8 cellular contexts compared by ENCODE assay signal in genomic region chr9:69760278-69760610, GRCh38. TPM values are rescaled to one million over a fixed set of nuclear protein-coding genes. Genes with fewer than 3 reads are reported as not detected.
A peak's percentile ranks its signal among the peaks of the same experiment; 100 is the strongest.
DNase-seq lines count a peak whose midpoint lies in the region; ATAC-seq and TF ChIP-seq lines count a peak whose summit lies in the region.

No MANE protein-coding gene starts in this region.

- intact Hi-C loops in Calu3 (cut with micrococcal nuclease; ENCODE audit: unreplicated experiment) = no loop called here

- H3K9me3 Mint-ChIP-seq in Calu3 (ENCODE audit: low read depth, unreplicated experiment) = no peaks in the 10 kb centered on the region
- H3K9me3 Mint-ChIP-seq in activated naive CD4-positive, alpha-beta T cell treated with anti-CD3 and anti-CD28 coated beads, Interleukin-2, amount 50 U/mL, for 72 hours = no peaks in the 10 kb centered on the region

- CTCF ChIA-PET in Calu3 (lab: Charles Lee) = no interaction called here

- H3K36me3 ChIP-seq in iPS-18a (ENCODE audit: control insufficient read depth, low read depth, low read length) = peaks cover 11% of the 10 kb centered on the region
- peaks cover 0 to under 1% (median 0%) of the 10 kb centered on the region in 5 donors for H3K36me3 ChIP-seq in subcutaneous abdominal adipose tissue (ENCODE audit: control insufficient read depth in 5 of 5, insufficient read depth in 5 of 5, low read length in 5 of 5)

- peaks cover 15% of the 10 kb centered on the region for H3K4me1 Mint-ChIP-seq in Calu3 (ENCODE audit: low read depth, unreplicated experiment)

- no peak for TF ChIP-seq CTCF in Calu3 (IDR thresholded peaks at IDR 0.05; ENCODE audit: unreplicated experiment)

- H3K4me1 ChIP-seq in iPS-18a (ENCODE audit: control insufficient read depth, low read depth, low read length) (peaks cover 42% of the 10 kb centered on the region), subcutaneous abdominal adipose tissue (ENCODE audit: control insufficient read depth in 5 of 5, insufficient read depth in 5 of 5, low read length in 5 of 5) (peaks cover 0 to 23% (median 18%) of the 10 kb centered on the region in 5 donors)

- H3K27ac ChIP-seq in iPS-18a (ENCODE audit: low read length) (peak overlapping the region; percentile 29), subcutaneous abdominal adipose tissue (ENCODE audit: low read depth, low read length) (peak overlapping the region; percentile 94)

- no peaks in the 10 kb centered on the region for H3K27me3 Mint-ChIP-seq in Calu3 (ENCODE audit: unreplicated experiment)

- TSS peak; percentile 89 for BruUV-seq in Calu3 (replicated peaks; lab: Mats Ljungman, UMichigan)

- DNase-seq in Calu3 (no peak), NCI-H1417 (lab: John Stamatoyannopoulos, UW) (no peak), SIG-M5 (lab: John Stamatoyannopoulos, UW) (no peak)
- DNase-seq in activated naive CD4-positive, alpha-beta T cell treated with anti-CD3 and anti-CD28 coated beads, Interleukin-2, amount 50 U/mL, for 72 hours (ENCODE audit: low spot score in 2 of 2) = no peak
- no peak for DNase-seq in activated CD4-positive, alpha-beta T cell treated with anti-CD3 and anti-CD28 coated beads for 4 hours

- no peaks in the 10 kb centered on the region for H3K27me3 ChIP-seq in iPS-18a (ENCODE audit: control insufficient read depth, insufficient read depth, low read length)
- no peaks in the 10 kb centered on the region for H3K27me3 ChIP-seq in subcutaneous abdominal adipose tissue (ENCODE audit: control insufficient read depth in 5 of 5, insufficient read depth in 4 of 5, low read length in 5 of 5)

- no peaks in the 10 kb centered on the region for H3K9me3 ChIP-seq in iPS-18a (ENCODE audit: control insufficient read depth, low read depth, low read length)
- H3K9me3 ChIP-seq in subcutaneous abdominal adipose tissue (ENCODE audit: control insufficient read depth in 5 of 5, low read length in 5 of 5) = no peaks in the 10 kb centered on the region

- H3K36me3 Mint-ChIP-seq in Calu3 (ENCODE audit: insufficient read depth, unreplicated experiment) = peaks cover 22% of the 10 kb centered on the region
- peaks cover 12 to 18% of the 10 kb centered on the region in 2 donors for H3K36me3 Mint-ChIP-seq in activated naive CD4-positive, alpha-beta T cell treated with anti-CD3 and anti-CD28 coated beads, Interleukin-2, amount 50 U/mL, for 72 hours

- no peak overlapping the region for H3K27ac Mint-ChIP-seq in Calu3 (ENCODE audit: unreplicated experiment)
- peak overlapping the region; percentile 96 for H3K27ac Mint-ChIP-seq in activated naive CD4-positive, alpha-beta T cell treated with anti-CD3 and anti-CD28 coated beads, Interleukin-2, amount 50 U/mL, for 72 hours

- H3K9ac ChIP-seq in iPS-18a (ENCODE audit: low read length) (peak overlapping the region; percentile 43), subcutaneous abdominal adipose tissue (ENCODE audit: low read length in 5 of 5) (peak overlapping the region; percentile 44 to 92 (median 70))

- ATAC-seq in HG02943 (IDR thresholded peaks at IDR 0.05; ENCODE audit: low read depth, unreplicated experiment) = peak; percentile 4
- peak in 1 of 2 donors; percentile 1 for ATAC-seq in activated naive CD4-positive, alpha-beta T cell treated with anti-CD3 and anti-CD28 coated beads, Interleukin-2, amount 50 U/mL, for 72 hours

- H3K4me3 ChIP-seq in iPS-18a (ENCODE audit: low read length) = peak overlapping the region; percentile 87
- peak overlapping the region; percentile 77 to 97 (median 89) for H3K4me3 ChIP-seq in subcutaneous abdominal adipose tissue (ENCODE audit: low read depth in 1 of 5, low read length in 5 of 5)

- peak overlapping the region; percentile 85 for H3K4me3 Mint-ChIP-seq in Calu3 (ENCODE audit: low read depth, unreplicated experiment)

RNA-seq across cellular contexts. Expression of gene PTAR1, which starts 0.4 kb away (rescaled TPM):
- 40.9 and 45.2 TPM in 2 replicates for total RNA-seq in Calu3 (2022)
- total RNA-seq in activated naive CD4-positive, alpha-beta T cell treated with anti-CD3 and anti-CD28 coated beads, Interleukin-2, amount 50 U/mL, for 72 hours = 10 to 100 TPM; 50.9 to 88.5 TPM
